In genomic region chr1:48916121-48917069, GRCh38 we compare ENCODE assay signal across 9 cellular contexts.
DNase-seq lines count a peak whose midpoint lies in the region; ATAC-seq and TF ChIP-seq lines count a peak whose summit lies in the region.
"Had no signal": no experiment of that assay in that cellular context is flagged by ENCODE, and none has a peak within 500 bp of the region (broad histone marks: within the 10 kb centered on the region; RNA-seq: fewer than 3 reads in every experiment).

No MANE protein-coding gene starts in this region.

- peaks cover 6% of the 10 kb centered on the region; the same call in 1 of the 2 replicates for H3K4me1 ChIP-seq in Caco-2
- H3K4me1 ChIP-seq in NT2/D1 (ENCODE audit: insufficient read depth, insufficient read length): peaks cover 2% of the 10 kb centered on the region

- H3K4me3 Mint-ChIP-seq in Caco-2 (ENCODE audit: unreplicated experiment) (no peak overlapping the region), immature natural killer cell (no peak overlapping the region)
- H3K4me3 Mint-ChIP-seq in activated CD4-positive, alpha-beta T cell treated with anti-CD3 and anti-CD28 coated beads, Interleukin-2, amount 10 ng/mL, durations not matched to agents 7 days and 5 days: no peak overlapping the region
- H3K4me3 Mint-ChIP-seq: IgD-negative memory B cell had no signal

- POLR2A ChIA-PET in Caco-2 (lab: Charles Lee): interaction anchor here (0.6 kb wide), 1 partner anchor 1384 kb away, joined by 3 read pairs; no protein-coding TSS in a partner anchor
- POLR2A ChIA-PET in activated CD4-positive, alpha-beta T cell treated with anti-CD3 and anti-CD28 coated beads, Interleukin-2, amount 10 ng/mL, durations not matched to agents 7 days and 5 days (lab: Charles Lee): no interaction called here

- peak; percentile 37 to 43 for DNase-seq in Caco-2
- DNase-seq in HL-60 (ENCODE audit: low read depth in 1 of 2, low spot score in 1 of 2): no peak
- DNase-seq in NT2/D1 (ENCODE audit: low read depth, low spot score): peak; percentile 73
- DNase-seq in epithelial cell of esophagus (ENCODE audit: low read depth): peak; percentile 62
- peak; percentile 56 for DNase-seq in pons (ENCODE audit: low spot score)
- no peak for DNase-seq in activated CD4-positive, alpha-beta T cell treated with anti-CD3 and anti-CD28 coated beads, Interleukin-2, amount 10 ng/mL, durations not matched to agents 7 days and 5 days
- no peak for DNase-seq in immature natural killer cell

- no peaks in the 10 kb centered on the region for H3K27me3 ChIP-seq in Caco-2 (replicated peaks; ENCODE audit: control insufficient read depth, insufficient read depth, low read length)
- no peaks in the 10 kb centered on the region for H3K27me3 ChIP-seq in HL-60 (ENCODE audit: insufficient read depth, poor library complexity, severe bottlenecking)
- no peaks in the 10 kb centered on the region for H3K27me3 ChIP-seq in NT2/D1 (ENCODE audit: insufficient read depth, insufficient read length)

- TF ChIP-seq CTCF in Caco-2 (IDR thresholded peaks at IDR 0.05; ENCODE audit: insufficient read depth in 1 of 2, low read depth in 1 of 2, low read length in 1 of 2, severe bottlenecking in 1 of 2, unreplicated experiment in 1 of 2): peak in 1 of 2 experiments; percentile 59
- peak; percentile 36 for TF ChIP-seq CTCF in HL-60 (IDR thresholded peaks at IDR 0.05; ENCODE audit: insufficient read depth, low read length)
- TF ChIP-seq CTCF in epithelial cell of esophagus (IDR thresholded peaks at IDR 0.05; ENCODE audit: insufficient read depth, low read depth, low read length, missing control alignments): peak; percentile 61

- H3K9me3 ChIP-seq in Caco-2: no peaks in the 10 kb centered on the region
- no peaks in the 10 kb centered on the region for H3K9me3 ChIP-seq in NT2/D1 (ENCODE audit: insufficient read depth, low read length)

- no peaks in the 10 kb centered on the region for H3K36me3 Mint-ChIP-seq in Caco-2 (ENCODE audit: insufficient read depth, unreplicated experiment)
- H3K36me3 Mint-ChIP-seq in activated CD4-positive, alpha-beta T cell treated with anti-CD3 and anti-CD28 coated beads, Interleukin-2, amount 10 ng/mL, durations not matched to agents 7 days and 5 days (ENCODE audit: low read depth): no peaks in the 10 kb centered on the region
- no peaks in the 10 kb centered on the region for H3K36me3 Mint-ChIP-seq in immature natural killer cell
- H3K36me3 Mint-ChIP-seq: IgD-negative memory B cell had no signal

- ATAC-seq in GM18868 (IDR thresholded peaks at IDR 0.05; ENCODE audit: unreplicated experiment): no peak

- intact Hi-C loops in Caco-2 (cut with micrococcal nuclease; ENCODE audit: unreplicated experiment): loop anchor here (1.0 kb wide), 4 partner anchors 344 to 1432 kb away; no protein-coding TSS in a partner anchor

- no peak overlapping the region for H3K27ac ChIP-seq in HL-60 (replicated peaks)

- H3K4me1 Mint-ChIP-seq in Caco-2 (ENCODE audit: low read depth, unreplicated experiment) (no peaks in the 10 kb centered on the region), immature natural killer cell (no peaks in the 10 kb centered on the region)
- no peaks in the 10 kb centered on the region for H3K4me1 Mint-ChIP-seq in activated CD4-positive, alpha-beta T cell treated with anti-CD3 and anti-CD28 coated beads, Interleukin-2, amount 10 ng/mL, durations not matched to agents 7 days and 5 days

- H3K4me3 ChIP-seq in Caco-2 (ENCODE audit: low read depth, low read length) (no peak overlapping the region), HL-60 (replicated peaks; ENCODE audit: insufficient read depth, low read length) (no peak overlapping the region), NT2/D1 (ENCODE audit: insufficient read length, low read depth) (no peak overlapping the region), epithelial cell of esophagus (ENCODE audit: low read length) (no peak overlapping the region)

- H3K9me3 Mint-ChIP-seq in Caco-2 (ENCODE audit: unreplicated experiment): no peaks in the 10 kb centered on the region
- no peaks in the 10 kb centered on the region for H3K9me3 Mint-ChIP-seq in activated CD4-positive, alpha-beta T cell treated with anti-CD3 and anti-CD28 coated beads, Interleukin-2, amount 10 ng/mL, durations not matched to agents 7 days and 5 days
- no peaks in the 10 kb centered on the region for H3K9me3 Mint-ChIP-seq in immature natural killer cell
- H3K9me3 Mint-ChIP-seq: IgD-negative memory B cell had no signal

- H3K9ac ChIP-seq in NT2/D1 (ENCODE audit: insufficient read length, low read depth): no peak overlapping the region

- no peaks in the 10 kb centered on the region for H3K36me3 ChIP-seq in Caco-2 (ENCODE audit: control insufficient read depth, insufficient read depth, low read length)
- no peaks in the 10 kb centered on the region for H3K36me3 ChIP-seq in NT2/D1 (ENCODE audit: insufficient read depth, insufficient read length, low read length)

- H3K27me3 Mint-ChIP-seq in Caco-2 (ENCODE audit: insufficient read depth, unreplicated experiment) (no peaks in the 10 kb centered on the region), immature natural killer cell (ENCODE audit: low read depth in 3 of 3) (no peaks in the 10 kb centered on the region)
- no peaks in the 10 kb centered on the region for H3K27me3 Mint-ChIP-seq in activated CD4-positive, alpha-beta T cell treated with anti-CD3 and anti-CD28 coated beads, Interleukin-2, amount 10 ng/mL, durations not matched to agents 7 days and 5 days

- H3K27ac Mint-ChIP-seq in Caco-2 (ENCODE audit: unreplicated experiment): peak overlapping the region; percentile 53
- H3K27ac Mint-ChIP-seq in activated CD4-positive, alpha-beta T cell treated with anti-CD3 and anti-CD28 coated beads, Interleukin-2, amount 10 ng/mL, durations not matched to agents 7 days and 5 days: no peak overlapping the region
- H3K27ac Mint-ChIP-seq in immature natural killer cell: no peak overlapping the region
- H3K27ac Mint-ChIP-seq: IgD-negative memory B cell had no signal

- BruUV-seq in Caco-2 (replicated peaks; lab: Mats Ljungman, UMichigan): no TSS peak

- CTCF ChIA-PET in Caco-2 (lab: Charles Lee): no interaction called here
- CTCF ChIA-PET in activated CD4-positive, alpha-beta T cell treated with anti-CD3 and anti-CD28 coated beads, Interleukin-2, amount 10 ng/mL, durations not matched to agents 7 days and 5 days (lab: Charles Lee): no interaction called here

Comparison
In these comparisons a context has a peak if more than half of its experiments do, and no peak if none do; other contexts are left out.
1. DNase-seq: peak in Caco-2 (2 of 2), NT2/D1 (single experiment), epithelial cell of esophagus (single experiment) and pons (single experiment); none in HL-60 (0 of 2), activated CD4-positive, alpha-beta T cell treated with anti-CD3 and anti-CD28 coated beads, Interleukin-2, amount 10 ng/mL, durations not matched to agents 7 days and 5 days (single experiment) and immature natural killer cell (0 of 3).